ENCODE assay signal across 9 cellular contexts in genomic region chr19:54123682-54124081, GRCh38. TPM values are rescaled to one million over a fixed set of nuclear protein-coding genes. Genes with fewer than 3 reads are reported as not detected.
"Had no signal": no experiment of that assay in that cellular context is flagged by ENCODE, and none has a peak within 500 bp of the region (broad histone marks: within the 10 kb centered on the region; RNA-seq: fewer than 3 reads in every experiment).

No MANE protein-coding gene starts in this region.

- FAIRE-seq: G401.6, GM12878, GM12891, GM12892, GM18507, GM19239 had no signal

- H3K4me3 ChIP-seq: GM12878 had no signal

- DNase-seq: GDM1, GF-D8 had no signal

RNA-seq across cellular contexts. Expression of gene OSCAR, which starts 23.1 kb away (rescaled TPM):
- total RNA-seq: G401, GM12878 had no signal
